In the genomic region with DNA sequence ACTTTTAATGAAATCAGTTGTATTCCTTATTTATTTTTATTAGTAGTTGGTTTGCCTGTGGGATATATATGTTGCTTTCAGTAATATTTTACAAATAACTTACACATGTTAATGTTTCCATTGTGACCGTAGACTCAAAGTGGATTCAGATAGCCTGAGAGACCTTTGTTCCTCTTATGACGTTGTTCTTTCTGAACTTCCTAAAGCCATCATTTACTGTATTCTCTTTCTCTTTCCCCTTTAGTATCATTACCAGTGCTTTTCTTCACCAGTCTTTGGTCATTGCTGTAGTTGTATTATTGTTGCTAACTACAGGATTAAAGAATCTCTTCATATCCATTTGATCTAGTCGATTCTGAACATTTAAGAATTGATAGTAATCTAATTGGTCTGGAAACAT, we compare ENCODE assay signal across 14 cellular contexts. TPM values are rescaled to one million over a fixed set of nuclear protein-coding genes. Genes with fewer than 3 reads are reported as not detected.
DNase-seq lines count a peak whose midpoint lies in the region; ATAC-seq and TF ChIP-seq lines count a peak whose summit lies in the region.
"Had no signal": no experiment of that assay in that cellular context is flagged by ENCODE, and none has a peak within 500 bp of the region (broad histone marks: within the 10 kb centered on the region; RNA-seq: fewer than 3 reads in every experiment).

No MANE protein-coding gene starts in this region.

- peak overlapping the region; percentile 26 for H3K4me3 Mint-ChIP-seq in activated CD8-positive, alpha-beta T cell treated with anti-CD3 and anti-CD28 coated beads for 36 hours
- H3K4me3 Mint-ChIP-seq in activated CD8-positive, alpha-beta T cell treated with anti-CD3 and anti-CD28 coated beads, Interleukin-2, amount 10 ng/mL, durations not matched to agents 7 days and 5 days = no peak overlapping the region
- H3K4me3 Mint-ChIP-seq in immature natural killer cell = peak overlapping the region in 2 of 5 donors; percentile 8 to 36
- peak overlapping the region in 1 of 2 donors; percentile 46 for H3K4me3 Mint-ChIP-seq in stimulated activated naive B cell treated with anti-CD40 and anti-IgM and Interleukin-4, amounts not matched to agents 10 μg/mL and 1 μg/mL and 100 μg/mL, for 72 hours

- DNase-seq in activated CD8-positive, alpha-beta T cell treated with anti-CD3 and anti-CD28 coated beads for 36 hours = no peak
- DNase-seq in activated CD8-positive, alpha-beta T cell treated with anti-CD3 and anti-CD28 coated beads, Interleukin-2, amount 10 ng/mL, durations not matched to agents 7 days and 5 days = no peak
- DNase-seq in immature natural killer cell = no peak
- no peak for DNase-seq in stimulated activated naive B cell treated with anti-CD40 and anti-IgM and Interleukin-4, amounts not matched to agents 10 μg/mL and 1 μg/mL and 100 μg/mL, for 72 hours
- DNase-seq in Peyer's patch = no peak
- DNase-seq in cerebellar nuclear complex (lab: John Stamatoyannopoulos, UW) = no peak
- DNase-seq: aorta, PC-3, transverse colon had no signal

- peak overlapping the region; percentile 32 for H3K27ac Mint-ChIP-seq in activated CD8-positive, alpha-beta T cell treated with anti-CD3 and anti-CD28 coated beads for 36 hours
- no peak overlapping the region for H3K27ac Mint-ChIP-seq in activated CD8-positive, alpha-beta T cell treated with anti-CD3 and anti-CD28 coated beads, Interleukin-2, amount 10 ng/mL, durations not matched to agents 7 days and 5 days
- peak overlapping the region; percentile 5 to 74 (median 36) for H3K27ac Mint-ChIP-seq in immature natural killer cell
- peak overlapping the region; percentile 1 for H3K27ac Mint-ChIP-seq in stimulated activated naive B cell treated with anti-CD40 and anti-IgM and Interleukin-4, amounts not matched to agents 10 μg/mL and 1 μg/mL and 100 μg/mL, for 72 hours

- peak overlapping the region; percentile 72 for H3K4me3 ChIP-seq in SU-DHL-6 (ENCODE audit: insufficient read depth, low read length, poor library complexity, severe bottlenecking)
- no peak overlapping the region for H3K4me3 ChIP-seq in Peyer's patch
- H3K4me3 ChIP-seq: A549, lung, transverse colon had no signal

- peak overlapping the region; percentile 7; the same call in 1 of the 2 replicates for H3K9ac ChIP-seq in SU-DHL-6 (ENCODE audit: low read length)
- H3K9ac ChIP-seq: KMS-11 had no signal

- peaks cover 0 to 25% (median 8%) of the 10 kb centered on the region in 4 donors for H3K4me1 ChIP-seq in Peyer's patch

- peaks cover 89% of the 10 kb centered on the region for H3K79me2 ChIP-seq in SU-DHL-6 (ENCODE audit: insufficient read depth, low read length)

- no peak overlapping the region for H2AFZ ChIP-seq in SU-DHL-6 (ENCODE audit: low read depth, low read length, severe bottlenecking)

- peaks cover 60% of the 10 kb centered on the region for H3K4me1 Mint-ChIP-seq in activated CD8-positive, alpha-beta T cell treated with anti-CD3 and anti-CD28 coated beads for 36 hours (ENCODE audit: low read depth)
- peaks cover 57% of the 10 kb centered on the region for H3K4me1 Mint-ChIP-seq in activated CD8-positive, alpha-beta T cell treated with anti-CD3 and anti-CD28 coated beads, Interleukin-2, amount 10 ng/mL, durations not matched to agents 7 days and 5 days (ENCODE audit: low read depth)
- H3K4me1 Mint-ChIP-seq in immature natural killer cell = peaks cover 74 to 91% of the 10 kb centered on the region in 2 donors
- peaks cover 38 to 64% of the 10 kb centered on the region in 2 donors for H3K4me1 Mint-ChIP-seq in stimulated activated naive B cell treated with anti-CD40 and anti-IgM and Interleukin-4, amounts not matched to agents 10 μg/mL and 1 μg/mL and 100 μg/mL, for 72 hours

- peaks cover 74% of the 10 kb centered on the region for H4K20me1 ChIP-seq in SU-DHL-6 (ENCODE audit: low read depth, low read length)

- TF ChIP-seq CTCF in activated CD8-positive, alpha-beta T cell treated with anti-CD3 and anti-CD28 coated beads for 36 hours (IDR thresholded peaks at IDR 0.05) = no peak
- TF ChIP-seq CTCF in SU-DHL-6 (IDR thresholded peaks at IDR 0.05; ENCODE audit: insufficient read depth, low read length, poor library complexity, severe bottlenecking) (no peak), Peyer's patch (IDR thresholded peaks at IDR 0.05) (no peak)

- peak overlapping the region; percentile 96 for H3K4me2 ChIP-seq in SU-DHL-6 (ENCODE audit: low read depth, low read length, poor library complexity, severe bottlenecking)
- H3K4me2 ChIP-seq: A549, KMS-11 had no signal

- intact Hi-C loops in activated CD8-positive, alpha-beta T cell treated with anti-CD3 and anti-CD28 coated beads for 36 hours (cut with micrococcal nuclease) = loop anchor here (5.0 to 10.0 kb wide), 3 partner anchors 137 to 540 kb away; a partner anchor contains a TSS

- CTCF ChIA-PET in activated CD8-positive, alpha-beta T cell treated with anti-CD3 and anti-CD28 coated beads for 36 hours (lab: Charles Lee) = no interaction called here
- CTCF ChIA-PET in activated CD8-positive, alpha-beta T cell treated with anti-CD3 and anti-CD28 coated beads, Interleukin-2, amount 10 ng/mL, durations not matched to agents 7 days and 5 days (lab: Charles Lee) = interaction anchor here (1.6 kb wide), 1 partner anchor 21 kb away, joined by 5 read pairs; no protein-coding TSS in a partner anchor

- no peaks in the 10 kb centered on the region for H3K9me3 Mint-ChIP-seq in activated CD8-positive, alpha-beta T cell treated with anti-CD3 and anti-CD28 coated beads for 36 hours
- no peaks in the 10 kb centered on the region for H3K9me3 Mint-ChIP-seq in activated CD8-positive, alpha-beta T cell treated with anti-CD3 and anti-CD28 coated beads, Interleukin-2, amount 10 ng/mL, durations not matched to agents 7 days and 5 days (ENCODE audit: insufficient read depth)
- no peaks in the 10 kb centered on the region for H3K9me3 Mint-ChIP-seq in immature natural killer cell
- H3K9me3 Mint-ChIP-seq in stimulated activated naive B cell treated with anti-CD40 and anti-IgM and Interleukin-4, amounts not matched to agents 10 μg/mL and 1 μg/mL and 100 μg/mL, for 72 hours = no peaks in the 10 kb centered on the region

- ATAC-seq in activated CD8-positive, alpha-beta T cell treated with anti-CD3 and anti-CD28 coated beads for 36 hours = no peak
- ATAC-seq in activated CD8-positive, alpha-beta T cell treated with anti-CD3 and anti-CD28 coated beads, Interleukin-2, amount 10 ng/mL, durations not matched to agents 7 days and 5 days = no peak
- ATAC-seq in stimulated activated naive B cell treated with anti-CD40 and anti-IgM and Interleukin-4, amounts not matched to agents 10 μg/mL and 1 μg/mL and 100 μg/mL, for 72 hours (replicated peaks) = no peak
- ATAC-seq in HG02981 (IDR thresholded peaks at IDR 0.05; ENCODE audit: unreplicated experiment) = no peak
- ATAC-seq: A549, PC-3 had no signal

- no peak overlapping the region for H3K27ac ChIP-seq in SU-DHL-6 (ENCODE audit: low read depth, low read length)
- peak overlapping the region in 1 of 4 donors; percentile 31 for H3K27ac ChIP-seq in Peyer's patch
- H3K27ac ChIP-seq: A549, KMS-11 had no signal

- POLR2A ChIA-PET in activated CD8-positive, alpha-beta T cell treated with anti-CD3 and anti-CD28 coated beads for 36 hours (lab: Charles Lee) = no interaction called here
- POLR2A ChIA-PET in activated CD8-positive, alpha-beta T cell treated with anti-CD3 and anti-CD28 coated beads, Interleukin-2, amount 10 ng/mL, durations not matched to agents 7 days and 5 days (lab: Charles Lee) = interaction anchor here (1.0 to 1.2 kb wide), 2 partner anchors 9 to 20 kb away, joined by 3 read pairs; no protein-coding TSS in a partner anchor

- no peaks in the 10 kb centered on the region for H3K9me2 ChIP-seq in SU-DHL-6 (replicated peaks; ENCODE audit: insufficient read depth, low read length)

- H3K36me3 Mint-ChIP-seq in activated CD8-positive, alpha-beta T cell treated with anti-CD3 and anti-CD28 coated beads for 36 hours (ENCODE audit: low read depth) = peaks cover 9% of the 10 kb centered on the region
- peaks cover 17% of the 10 kb centered on the region for H3K36me3 Mint-ChIP-seq in activated CD8-positive, alpha-beta T cell treated with anti-CD3 and anti-CD28 coated beads, Interleukin-2, amount 10 ng/mL, durations not matched to agents 7 days and 5 days (ENCODE audit: low read depth)
- H3K36me3 Mint-ChIP-seq in immature natural killer cell = no peaks in the 10 kb centered on the region
- H3K36me3 Mint-ChIP-seq in stimulated activated naive B cell treated with anti-CD40 and anti-IgM and Interleukin-4, amounts not matched to agents 10 μg/mL and 1 μg/mL and 100 μg/mL, for 72 hours = peaks cover 4 to 7% of the 10 kb centered on the region in 2 donors

- H3F3A ChIP-seq in SU-DHL-6 (ENCODE audit: insufficient read depth) = peaks cover 13% of the 10 kb centered on the region; the same call in 1 of the 2 replicates

- no peaks in the 10 kb centered on the region for H3K27me3 Mint-ChIP-seq in activated CD8-positive, alpha-beta T cell treated with anti-CD3 and anti-CD28 coated beads for 36 hours
- no peaks in the 10 kb centered on the region for H3K27me3 Mint-ChIP-seq in activated CD8-positive, alpha-beta T cell treated with anti-CD3 and anti-CD28 coated beads, Interleukin-2, amount 10 ng/mL, durations not matched to agents 7 days and 5 days (ENCODE audit: low read depth)
- peaks cover 7 to 17% (median 14%) of the 10 kb centered on the region in 3 donors for H3K27me3 Mint-ChIP-seq in immature natural killer cell (ENCODE audit: low read depth in 3 of 3)
- H3K27me3 Mint-ChIP-seq in stimulated activated naive B cell treated with anti-CD40 and anti-IgM and Interleukin-4, amounts not matched to agents 10 μg/mL and 1 μg/mL and 100 μg/mL, for 72 hours = no peaks in the 10 kb centered on the region

- no peak for TF ChIP-seq POLR2A in Peyer's patch (IDR thresholded peaks at IDR 0.05)

- H3K27me3 ChIP-seq in SU-DHL-6 (ENCODE audit: low read length) (no peaks in the 10 kb centered on the region), Peyer's patch (no peaks in the 10 kb centered on the region)
- H3K27me3 ChIP-seq: transverse colon had no signal

- H3K9me3 ChIP-seq in SU-DHL-6 (ENCODE audit: insufficient read depth, low read length) (no peaks in the 10 kb centered on the region), Peyer's patch (no peaks in the 10 kb centered on the region)
- H3K9me3 ChIP-seq: A549, transverse colon had no signal

- H3K36me3 ChIP-seq in SU-DHL-6 (ENCODE audit: low read length) (peaks cover 7% of the 10 kb centered on the region), Peyer's patch (no peaks in the 10 kb centered on the region)
- H3K36me3 ChIP-seq: transverse colon had no signal

RNA-seq across cellular contexts. Expression of a gene that starts 4.3 kb away (rescaled TPM):
- 10 to 100 TPM; 44.4 to 46.6 TPM for total RNA-seq in activated CD8-positive, alpha-beta T cell treated with anti-CD3 and anti-CD28 coated beads for 36 hours
- 10 to 100 TPM; 52.3 to 53.3 TPM for total RNA-seq in activated CD8-positive, alpha-beta T cell treated with anti-CD3 and anti-CD28 coated beads, Interleukin-2, amount 10 ng/mL, durations not matched to agents 7 days and 5 days
- 10 to 100 TPM; 19.1 to 38.1 (median 24.6) TPM for polyA plus RNA-seq in immature natural killer cell
- 10 to 100 TPM; 35.7 to 82.5 (median 39.2) TPM for total RNA-seq in Peyer's patch
